ENCODE assay signal across 15 cellular contexts in genomic region chr1:103643908-103644307, GRCh38. TPM values are rescaled to one million over a fixed set of nuclear protein-coding genes. Genes with fewer than 3 reads are reported as not detected.
DNase-seq lines count a peak whose midpoint lies in the region; ATAC-seq, FAIRE-seq and TF ChIP-seq lines count a peak whose summit lies in the region.
"Not testable (repeated sequence)": the region's sequence is repeated elsewhere in the genome, so short reads cannot be mapped to it uniquely, and the experiment has no call there.
"Had no signal": no experiment of that assay in that cellular context is flagged by ENCODE, and none has a peak within 500 bp of the region (broad histone marks: within the 10 kb centered on the region; RNA-seq: fewer than 3 reads in every experiment).

No MANE protein-coding gene starts in this region.

- H3K4me1 ChIP-seq in lower lobe of right lung, pancreas, upper lobe of right lung: not testable (repeated sequence)

- not testable (repeated sequence) for TF ChIP-seq CTCF in lower lobe of right lung (IDR thresholded peaks at IDR 0.05); pancreas (IDR thresholded peaks at IDR 0.05); upper lobe of right lung (IDR thresholded peaks at IDR 0.05)

- intact Hi-C loops in lower lobe of right lung (cut with DNase I); pancreas (cut with DNase I); upper lobe of right lung (cut with DNase I): not testable (repeated sequence)

- H3K9me3 ChIP-seq in lower lobe of right lung, pancreas, upper lobe of right lung: not testable (repeated sequence)

- H3K27me3 ChIP-seq in lower lobe of right lung (ENCODE audit: low read depth); pancreas; upper lobe of right lung: not testable (repeated sequence)

- not testable (repeated sequence) for H3K4me3 ChIP-seq in lower lobe of right lung, pancreas, upper lobe of right lung

- ATAC-seq in lower lobe of right lung (peak; percentile 45 to 80), upper lobe of right lung (peak; percentile 65)
- ATAC-seq in pancreas = not testable (repeated sequence)

- FAIRE-seq in RCC 7860 (lab: Jason Lieb, UNC) = peak; percentile 42
- FAIRE-seq in colon (lab: Jason Lieb, UNC) = peak; percentile 84
- peak; percentile 85 for FAIRE-seq in frontal cortex (lab: Jason Lieb, UNC)
- FAIRE-seq in pancreas (lab: Jason Lieb, UNC) = peak; percentile 53

- H3K36me3 ChIP-seq in lower lobe of right lung, pancreas, upper lobe of right lung: not testable (repeated sequence)

- H3K27ac ChIP-seq in lower lobe of right lung, pancreas, upper lobe of right lung: not testable (repeated sequence)

- WGBS in pancreas, 2 donors = no CpG with 5 or more reads among the region's 3 CpGs

- DNase-seq in RCC 7860 (ENCODE audit: low spot score); frontal cortex (ENCODE audit: low spot score in 2 of 2); lower lobe of right lung; pancreas; upper lobe of right lung: not testable (repeated sequence)

RNA-seq across cellular contexts. Expression of gene AMY1A, which starts 11.7 kb away (rescaled TPM):
- not detected for total RNA-seq in frontal cortex
- 5.8 TPM for total RNA-seq in lower lobe of right lung
- total RNA-seq in pancreas = 1 to 10 TPM in 2 of 6 donors, under 1 TPM in 4; 0.38 to 1.7 (median 0.66) TPM
- polyA plus RNA-seq in pancreas = not detected
- 1.6 TPM for total RNA-seq in upper lobe of right lung
- total RNA-seq: A673; CD4-positive, alpha-beta memory T cell; CD4-positive, CD25-positive, alpha-beta regulatory T cell; CD8-positive, alpha-beta memory T cell; Daoy; G401; GM12878 had no signal
- polyA plus RNA-seq: AG04450; CD14-positive monocyte; CD4-positive, alpha-beta memory T cell; CD4-positive, CD25-positive, alpha-beta regulatory T cell; CD8-positive, alpha-beta memory T cell had no signal

RNA-seq across cellular contexts. Expression of gene AMY2A, which starts 26.7 kb away (rescaled TPM):
- total RNA-seq in frontal cortex = not detected
- not detected for total RNA-seq in lower lobe of right lung
- over 10,000 TPM in 1 of 6 donors, 1,000 to 10,000 TPM in 5; 1,431 to 10,733 (median 5,290) TPM for total RNA-seq in pancreas
- polyA plus RNA-seq in pancreas = 1,000 to 10,000 TPM; 1,297 to 1,480 TPM
- total RNA-seq in upper lobe of right lung = not detected
- total RNA-seq: A673; CD4-positive, alpha-beta memory T cell; CD4-positive, CD25-positive, alpha-beta regulatory T cell; CD8-positive, alpha-beta memory T cell; Daoy; G401; GM12878 had no signal
- polyA plus RNA-seq: AG04450; CD14-positive monocyte; CD4-positive, alpha-beta memory T cell; CD4-positive, CD25-positive, alpha-beta regulatory T cell; CD8-positive, alpha-beta memory T cell; GM12878 had no signal

RNA-seq across cellular contexts. Expression of gene AMY1B, which starts 52.1 kb away (rescaled TPM):
- not detected for total RNA-seq in frontal cortex
- total RNA-seq in lower lobe of right lung = 5.8 TPM
- total RNA-seq in pancreas = 1 to 10 TPM in 2 of 6 donors, under 1 TPM in 4; 0.32 to 1.6 (median 0.97) TPM
- polyA plus RNA-seq in pancreas = 1 to 10 TPM in 1 of 2 donors, under 1 TPM in 1; 0.46 to 1.3 TPM
- 4.1 TPM for total RNA-seq in upper lobe of right lung
- total RNA-seq: A673; CD4-positive, alpha-beta memory T cell; CD4-positive, CD25-positive, alpha-beta regulatory T cell; CD8-positive, alpha-beta memory T cell; Daoy; G401; GM12878 had no signal
- polyA plus RNA-seq: AG04450; CD14-positive monocyte; CD4-positive, alpha-beta memory T cell; CD4-positive, CD25-positive, alpha-beta regulatory T cell; CD8-positive, alpha-beta memory T cell had no signal

Comparison
In these comparisons a context has a peak if more than half of its experiments do, and no peak if none do; other contexts are left out.
1. RNA of gene AMY2A, which starts 26.7 kb away (total RNA-seq): 1,431 to 10,733 TPM in pancreas; not detected in frontal cortex (single experiment), not detected in lower lobe of right lung (single experiment) and not detected in upper lobe of right lung (single experiment); every median in the first group is over 1,000 times any median in the second.